In genomic region chr19:1089126-1089771, GRCh38 we compare ENCODE assay signal across 20 cellular contexts. TPM values are rescaled to one million over a fixed set of nuclear protein-coding genes. Genes with fewer than 3 reads are reported as not detected.
DNase-seq lines count a peak whose midpoint lies in the region; ATAC-seq and TF ChIP-seq lines count a peak whose summit lies in the region.
"Had no signal": no experiment of that assay in that cellular context is flagged by ENCODE, and none has a peak within 500 bp of the region (broad histone marks: within the 10 kb centered on the region; RNA-seq: fewer than 3 reads in every experiment).

No MANE protein-coding gene starts in this region.

- no peaks in the 10 kb centered on the region for H3K9me3 Mint-ChIP-seq in activated CD8-positive, alpha-beta memory T cell treated with anti-CD3 and anti-CD28 coated beads, Interleukin-2, amount 10 ng/mL, durations not matched to agents 7 days and 5 days (ENCODE audit: low read depth)
- no peaks in the 10 kb centered on the region for H3K9me3 Mint-ChIP-seq in central memory CD8-positive, alpha-beta T cell
- H3K9me3 Mint-ChIP-seq in stimulated activated memory B cell treated with anti-CD40 and anti-IgM and Interleukin-4, amounts not matched to agents 10 μg/mL and 1 μg/mL and 100 μg/mL, for 72 hours = no peaks in the 10 kb centered on the region
- H3K9me3 Mint-ChIP-seq: nephron progenitor cell had no signal

- TF ChIP-seq CTCF in BE2C (IDR thresholded peaks at IDR 0.05; ENCODE audit: low read depth, low read length) = no peak

- peak; percentile 21 for TF ChIP-seq POLR2A in GM18951 (IDR thresholded peaks at IDR 0.05; ENCODE audit: extremely low read depth, insufficient read depth, insufficient read length)

- peaks cover 4% of the 10 kb centered on the region for H3K4me1 ChIP-seq in BE2C

- DNase-seq in activated CD8-positive, alpha-beta memory T cell treated with anti-CD3 and anti-CD28 coated beads, Interleukin-2, amount 10 ng/mL, durations not matched to agents 7 days and 5 days = no peak
- DNase-seq in activated CD8-positive, alpha-beta memory T cell treated with anti-CD3 and anti-CD28 coated beads, Interleukin-2, amount 50 U/mL, for 48 hours = no peak
- no peak for DNase-seq in central memory CD8-positive, alpha-beta T cell (ENCODE audit: low spot score in 2 of 2)
- DNase-seq in NCI-H82 (lab: John Stamatoyannopoulos, UW) (no peak), BE2C (no peak), AG08396 (ENCODE audit: low spot score) (no peak)
- DNase-seq: activated gamma-delta T cell, Caco-2, EL, H7, NCI-H1694 treated with DMSO at 0.1 percent for 48 hours, NCI-H446, nephron progenitor cell, SW 1271, thyroid gland had no signal

- H3K27me3 ChIP-seq in BE2C = peaks cover 14% of the 10 kb centered on the region
- H3K27me3 ChIP-seq: heart left ventricle, thyroid gland had no signal

- no peak overlapping the region for H3K4me3 Mint-ChIP-seq in activated CD8-positive, alpha-beta memory T cell treated with anti-CD3 and anti-CD28 coated beads, Interleukin-2, amount 10 ng/mL, durations not matched to agents 7 days and 5 days
- peak overlapping the region; percentile 67 for H3K4me3 Mint-ChIP-seq in central memory CD8-positive, alpha-beta T cell
- H3K4me3 Mint-ChIP-seq in stimulated activated memory B cell treated with anti-CD40 and anti-IgM and Interleukin-4, amounts not matched to agents 10 μg/mL and 1 μg/mL and 100 μg/mL, for 72 hours = no peak overlapping the region
- H3K4me3 Mint-ChIP-seq: nephron progenitor cell had no signal

- peaks cover 55% of the 10 kb centered on the region for H3K4me1 Mint-ChIP-seq in activated CD8-positive, alpha-beta memory T cell treated with anti-CD3 and anti-CD28 coated beads, Interleukin-2, amount 10 ng/mL, durations not matched to agents 7 days and 5 days
- H3K4me1 Mint-ChIP-seq in central memory CD8-positive, alpha-beta T cell = peaks cover 36% of the 10 kb centered on the region
- H3K4me1 Mint-ChIP-seq in stimulated activated memory B cell treated with anti-CD40 and anti-IgM and Interleukin-4, amounts not matched to agents 10 μg/mL and 1 μg/mL and 100 μg/mL, for 72 hours = peaks cover 65% of the 10 kb centered on the region

- H3K36me3 Mint-ChIP-seq in activated CD8-positive, alpha-beta memory T cell treated with anti-CD3 and anti-CD28 coated beads, Interleukin-2, amount 10 ng/mL, durations not matched to agents 7 days and 5 days = peaks cover 18% of the 10 kb centered on the region
- H3K36me3 Mint-ChIP-seq in central memory CD8-positive, alpha-beta T cell (ENCODE audit: insufficient read depth) = peaks cover 78% of the 10 kb centered on the region
- peaks cover 48% of the 10 kb centered on the region for H3K36me3 Mint-ChIP-seq in stimulated activated memory B cell treated with anti-CD40 and anti-IgM and Interleukin-4, amounts not matched to agents 10 μg/mL and 1 μg/mL and 100 μg/mL, for 72 hours

- H3K4me3 ChIP-seq in BE2C (ENCODE audit: low read depth, low read length) = no peak overlapping the region
- H3K4me3 ChIP-seq: A549, prostate gland, thyroid gland had no signal

- no peaks in the 10 kb centered on the region for H3K9me3 ChIP-seq in BE2C
- H3K9me3 ChIP-seq: A549, Caco-2, heart left ventricle, prostate gland, thyroid gland had no signal

- no peak for ATAC-seq in activated CD8-positive, alpha-beta memory T cell treated with anti-CD3 and anti-CD28 coated beads, Interleukin-2, amount 10 ng/mL, durations not matched to agents 7 days and 5 days
- ATAC-seq in central memory CD8-positive, alpha-beta T cell (replicated peaks; ENCODE audit: extremely low read depth, poor library complexity, severe bottlenecking) = no peak
- ATAC-seq in stimulated activated memory B cell treated with anti-CD40 and anti-IgM and Interleukin-4, amounts not matched to agents 10 μg/mL and 1 μg/mL and 100 μg/mL, for 72 hours = no peak
- ATAC-seq: A549 had no signal

- no peaks in the 10 kb centered on the region for H3K27me3 Mint-ChIP-seq in activated CD8-positive, alpha-beta memory T cell treated with anti-CD3 and anti-CD28 coated beads, Interleukin-2, amount 10 ng/mL, durations not matched to agents 7 days and 5 days
- H3K27me3 Mint-ChIP-seq in central memory CD8-positive, alpha-beta T cell = no peaks in the 10 kb centered on the region
- no peaks in the 10 kb centered on the region for H3K27me3 Mint-ChIP-seq in stimulated activated memory B cell treated with anti-CD40 and anti-IgM and Interleukin-4, amounts not matched to agents 10 μg/mL and 1 μg/mL and 100 μg/mL, for 72 hours

- H3K27ac Mint-ChIP-seq in activated CD8-positive, alpha-beta memory T cell treated with anti-CD3 and anti-CD28 coated beads, Interleukin-2, amount 10 ng/mL, durations not matched to agents 7 days and 5 days = peak overlapping the region; percentile 43
- peak overlapping the region; percentile 95 for H3K27ac Mint-ChIP-seq in central memory CD8-positive, alpha-beta T cell (ENCODE audit: low read depth)
- H3K27ac Mint-ChIP-seq in stimulated activated memory B cell treated with anti-CD40 and anti-IgM and Interleukin-4, amounts not matched to agents 10 μg/mL and 1 μg/mL and 100 μg/mL, for 72 hours = peak overlapping the region; percentile 77
- H3K27ac Mint-ChIP-seq: nephron progenitor cell had no signal

- peaks cover 50% of the 10 kb centered on the region for H3K36me3 ChIP-seq in BE2C

- in situ Hi-C loops in GM18951 (cut with MboI; ENCODE audit: low sequenced_read_pairs, unreplicated experiment) = no loop called here

- CTCF ChIA-PET in activated CD8-positive, alpha-beta memory T cell treated with anti-CD3 and anti-CD28 coated beads, Interleukin-2, amount 10 ng/mL, durations not matched to agents 7 days and 5 days (lab: Charles Lee) = interaction anchor here (0.8 to 6.9 kb wide), 12 partner anchors 10 to 151 kb away, joined by 3 to 64 read pairs (median 6); partner anchors contain the start of genes ARHGAP45 and CNN2

RNA-seq across cellular contexts. Expression of gene POLR2E, which starts 5.9 kb away (rescaled TPM):
- 100 to 1,000 TPM; 173 to 206 TPM for total RNA-seq in activated CD8-positive, alpha-beta memory T cell treated with anti-CD3 and anti-CD28 coated beads, Interleukin-2, amount 10 ng/mL, durations not matched to agents 7 days and 5 days
- polyA plus RNA-seq in BE2C (2012; ENCODE audit: insufficient read depth, insufficient read length, low read depth) = 824 TPM

RNA-seq across cellular contexts. Expression of gene GPX4, which starts 14.5 kb away (rescaled TPM):
- total RNA-seq in activated CD8-positive, alpha-beta memory T cell treated with anti-CD3 and anti-CD28 coated beads, Interleukin-2, amount 10 ng/mL, durations not matched to agents 7 days and 5 days = 100 to 1,000 TPM; 143 to 217 TPM
- polyA plus RNA-seq in BE2C (2012; ENCODE audit: insufficient read depth, insufficient read length, low read depth) = 790 TPM

RNA-seq across cellular contexts. Expression of gene ARHGAP45, which starts 22.3 kb away (rescaled TPM):
- 100 to 1,000 TPM; 361 to 481 TPM for total RNA-seq in activated CD8-positive, alpha-beta memory T cell treated with anti-CD3 and anti-CD28 coated beads, Interleukin-2, amount 10 ng/mL, durations not matched to agents 7 days and 5 days
- polyA plus RNA-seq in BE2C (2012; ENCODE audit: insufficient read depth, insufficient read length, low read depth) = 31.2 TPM

RNA-seq across cellular contexts. Expression of gene ABCA7, which starts 49.3 kb away (rescaled TPM):
- total RNA-seq in activated CD8-positive, alpha-beta memory T cell treated with anti-CD3 and anti-CD28 coated beads, Interleukin-2, amount 10 ng/mL, durations not matched to agents 7 days and 5 days = 10 to 100 TPM; 62.7 to 72.9 TPM
- polyA plus RNA-seq in BE2C (2012; ENCODE audit: insufficient read depth, insufficient read length, low read depth) = 16.4 TPM

Comparison
In these comparisons a context has a peak if more than half of its experiments do, and no peak if none do; other contexts are left out.
1. H3K27ac Mint-ChIP-seq: peak in every context shown above with its lines; median percentile 95 in central memory CD8-positive, alpha-beta T cell; 77 in stimulated activated memory B cell treated with anti-CD40 and anti-IgM and Interleukin-4, amounts not matched to agents 10 μg/mL and 1 μg/mL and 100 μg/mL, for 72 hours; 43 in activated CD8-positive, alpha-beta memory T cell treated with anti-CD3 and anti-CD28 coated beads, Interleukin-2, amount 10 ng/mL, durations not matched to agents 7 days and 5 days.